Comparison of ENCODE assay signal across 1 cellular context in genomic region chr5:131222731-131223130, GRCh38.
TF ChIP-seq lines count a peak whose summit lies in the region.

No MANE protein-coding gene starts in this region.

TF ChIP-seq in GM12878, 131 proteins besides CTCF, POLR2A, EP300 and RAD21:
- no peak for TF ChIP-seq RAD51 (IDR thresholded peaks at IDR 0.05)
- TF ChIP-seq, protein P1, sequence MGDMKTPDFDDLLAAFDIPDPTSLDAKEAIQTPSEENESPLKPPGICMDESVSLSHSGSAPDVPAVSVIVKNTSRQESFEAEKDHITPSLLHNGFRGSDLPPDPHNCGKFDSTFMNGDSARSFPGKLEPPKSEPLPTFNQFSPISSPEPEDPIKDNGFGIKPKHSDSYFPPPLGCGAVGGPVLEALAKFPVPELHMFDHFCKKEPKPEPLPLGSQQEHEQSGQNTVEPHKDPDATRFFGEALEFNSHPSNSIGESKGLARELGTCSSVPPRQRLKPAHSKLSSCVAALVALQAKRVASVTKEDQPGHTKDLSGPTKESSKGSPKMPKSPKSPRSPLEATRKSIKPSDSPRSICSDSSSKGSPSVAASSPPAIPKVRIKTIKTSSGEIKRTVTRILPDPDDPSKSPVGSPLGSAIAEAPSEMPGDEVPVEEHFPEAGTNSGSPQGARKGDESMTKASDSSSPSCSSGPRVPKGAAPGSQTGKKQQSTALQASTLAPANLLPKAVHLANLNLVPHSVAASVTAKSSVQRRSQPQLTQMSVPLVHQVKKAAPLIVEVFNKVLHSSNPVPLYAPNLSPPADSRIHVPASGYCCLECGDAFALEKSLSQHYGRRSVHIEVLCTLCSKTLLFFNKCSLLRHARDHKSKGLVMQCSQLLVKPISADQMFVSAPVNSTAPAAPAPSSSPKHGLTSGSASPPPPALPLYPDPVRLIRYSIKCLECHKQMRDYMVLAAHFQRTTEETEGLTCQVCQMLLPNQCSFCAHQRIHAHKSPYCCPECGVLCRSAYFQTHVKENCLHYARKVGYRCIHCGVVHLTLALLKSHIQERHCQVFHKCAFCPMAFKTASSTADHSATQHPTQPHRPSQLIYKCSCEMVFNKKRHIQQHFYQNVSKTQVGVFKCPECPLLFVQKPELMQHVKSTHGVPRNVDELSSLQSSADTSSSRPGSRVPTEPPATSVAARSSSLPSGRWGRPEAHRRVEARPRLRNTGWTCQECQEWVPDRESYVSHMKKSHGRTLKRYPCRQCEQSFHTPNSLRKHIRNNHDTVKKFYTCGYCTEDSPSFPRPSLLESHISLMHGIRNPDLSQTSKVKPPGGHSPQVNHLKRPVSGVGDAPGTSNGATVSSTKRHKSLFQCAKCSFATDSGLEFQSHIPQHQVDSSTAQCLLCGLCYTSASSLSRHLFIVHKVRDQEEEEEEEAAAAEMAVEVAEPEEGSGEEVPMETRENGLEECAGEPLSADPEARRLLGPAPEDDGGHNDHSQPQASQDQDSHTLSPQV (IDR thresholded peaks at IDR 0.05), result no peak
- TF ChIP-seq RB1 (IDR thresholded peaks at IDR 0.05; ENCODE audit: borderline replicate concordance), result no peak
- TF ChIP-seq TCF12 (IDR thresholded peaks at IDR 0.05; ENCODE audit: low read depth, low read length), result no peak
- TF ChIP-seq LARP7 (IDR thresholded peaks at IDR 0.05), result no peak
- no peak for TF ChIP-seq MEF2B (IDR thresholded peaks at IDR 0.05; ENCODE audit: partially characterized antibody, poor library complexity, severe bottlenecking)
- no peak for TF ChIP-seq POLR2AphosphoS2 (IDR thresholded peaks at IDR 0.05; ENCODE audit: low read depth, low read length)
